Comparison of ENCODE assay signal across 31 cellular contexts in the genomic region with DNA sequence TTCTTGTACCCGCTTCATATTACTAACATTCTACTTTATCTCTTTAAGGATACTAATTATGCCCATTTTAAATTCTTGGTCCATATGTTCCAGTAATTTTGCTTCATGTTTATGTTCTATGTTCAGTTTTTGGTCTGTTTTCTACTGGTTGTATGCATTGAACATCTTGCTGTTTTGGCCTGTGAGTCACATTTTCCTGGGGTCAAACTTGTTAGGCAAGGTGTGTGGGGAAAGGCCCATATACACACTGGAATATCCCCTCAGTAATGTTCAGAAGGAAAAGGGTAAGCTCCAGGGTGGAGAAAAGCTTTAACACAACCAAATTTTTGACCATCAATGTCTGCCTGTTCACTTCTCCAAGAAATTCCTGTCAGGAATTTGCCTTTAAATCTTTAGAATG.
"Had no signal": no experiment of that assay in that cellular context is flagged by ENCODE, and none has a peak within 500 bp of the region (broad histone marks: within the 10 kb centered on the region; RNA-seq: fewer than 3 reads in every experiment).

No MANE protein-coding gene starts in this region.

- H3K4me3 Mint-ChIP-seq: activated CD4-positive, alpha-beta T cell treated with anti-CD3 and anti-CD28 coated beads, Interleukin-2, amount 10 ng/mL, durations not matched to agents 7 days and 5 days; activated naive CD4-positive, alpha-beta T cell treated with anti-CD3 and anti-CD28 coated beads, Interleukin-2, amount 50 U/mL, for 24 hours; activated naive CD8-positive, alpha-beta T cell treated with anti-CD3 and anti-CD28 coated beads, Interleukin-2, amount 10 ng/mL, durations not matched to agents 7 days and 5 days; activated T-cell treated with anti-CD3 and anti-CD28 coated beads, Interleukin-2, amount 50 U/mL, for 24 hours; activated T-cell treated with anti-CD3 and anti-CD28 coated beads, Interleukin-2, amount 50 U/mL, for 72 hours; effector memory CD8-positive, alpha-beta T cell; T-helper 17 cell; T-helper 2 cell treated with Interferon-gamma antibody and Interleukin-4, amounts not matched to agents 5 μg/mL and 100 μg/mL, for 36 hours had no signal

- H3K27me3 ChIP-seq: brain microvascular endothelial cell, cardiac muscle cell had no signal

- H3K9me3 Mint-ChIP-seq: activated CD4-positive, alpha-beta T cell treated with anti-CD3 and anti-CD28 coated beads, Interleukin-2, amount 10 ng/mL, durations not matched to agents 7 days and 5 days; activated naive CD4-positive, alpha-beta T cell treated with anti-CD3 and anti-CD28 coated beads, Interleukin-2, amount 50 U/mL, for 24 hours; activated T-cell treated with anti-CD3 and anti-CD28 coated beads, Interleukin-2, amount 50 U/mL, for 24 hours; activated T-cell treated with anti-CD3 and anti-CD28 coated beads, Interleukin-2, amount 50 U/mL, for 72 hours; effector memory CD8-positive, alpha-beta T cell; T-helper 2 cell treated with Interferon-gamma antibody and Interleukin-4, amounts not matched to agents 5 μg/mL and 100 μg/mL, for 36 hours had no signal

- H3K36me3 ChIP-seq: brain microvascular endothelial cell, cardiac muscle cell had no signal

- H3K27ac ChIP-seq: brain microvascular endothelial cell, cardiac muscle cell, epithelial cell of prostate had no signal

- H3K27me3 Mint-ChIP-seq: activated CD4-positive, alpha-beta T cell treated with anti-CD3 and anti-CD28 coated beads, Interleukin-2, amount 10 ng/mL, durations not matched to agents 7 days and 5 days; activated naive CD4-positive, alpha-beta T cell treated with anti-CD3 and anti-CD28 coated beads, Interleukin-2, amount 50 U/mL, for 24 hours; activated naive CD8-positive, alpha-beta T cell treated with anti-CD3 and anti-CD28 coated beads, Interleukin-2, amount 10 ng/mL, durations not matched to agents 7 days and 5 days; activated T-cell treated with anti-CD3 and anti-CD28 coated beads, Interleukin-2, amount 50 U/mL, for 24 hours; effector memory CD8-positive, alpha-beta T cell; T-helper 17 cell had no signal

- H3K36me3 Mint-ChIP-seq: activated naive CD8-positive, alpha-beta T cell treated with anti-CD3 and anti-CD28 coated beads, Interleukin-2, amount 10 ng/mL, durations not matched to agents 7 days and 5 days had no signal

- H3K27ac Mint-ChIP-seq: activated CD4-positive, alpha-beta T cell treated with anti-CD3 and anti-CD28 coated beads, Interleukin-2, amount 10 ng/mL, durations not matched to agents 7 days and 5 days; activated naive CD4-positive, alpha-beta T cell treated with anti-CD3 and anti-CD28 coated beads, Interleukin-2, amount 50 U/mL, for 24 hours; activated naive CD8-positive, alpha-beta T cell treated with anti-CD3 and anti-CD28 coated beads, Interleukin-2, amount 10 ng/mL, durations not matched to agents 7 days and 5 days; activated T-cell treated with anti-CD3 and anti-CD28 coated beads, Interleukin-2, amount 50 U/mL, for 24 hours; activated T-cell treated with anti-CD3 and anti-CD28 coated beads, Interleukin-2, amount 50 U/mL, for 72 hours; T-helper 17 cell; T-helper 2 cell treated with Interferon-gamma antibody and Interleukin-4, amounts not matched to agents 5 μg/mL and 100 μg/mL, for 36 hours had no signal

- DNase-seq: activated CD4-positive, alpha-beta T cell treated with anti-CD3 and anti-CD28 coated beads for 4 hours; activated CD4-positive, alpha-beta T cell treated with anti-CD3 and anti-CD28 coated beads, Interleukin-2, amount 10 ng/mL, durations not matched to agents 7 days and 5 days; activated CD4-positive, alpha-beta T cell treated with anti-CD3 and anti-CD28 coated beads, Interleukin-2, amount 50 U/mL, for 48 hours; activated CD4-positive, CD25-positive, alpha-beta regulatory T cell; activated CD4-positive, CD25-positive, alpha-beta regulatory T cell treated with anti-CD3 and anti-CD28 coated beads, Interleukin-2, amount 50 U/mL, for 72 hours; activated CD8-positive, alpha-beta memory T cell treated with anti-CD3 and anti-CD28 coated beads, Interleukin-2, amount 50 U/mL, for 48 hours; activated gamma-delta T cell; activated naive CD4-positive, alpha-beta T cell; activated naive CD8-positive, alpha-beta T cell treated with anti-CD3 and anti-CD28 coated beads, Interleukin-2, amount 10 ng/mL, durations not matched to agents 7 days and 5 days; activated T-cell treated with anti-CD3 and anti-CD28 coated beads for 4 hours; activated T-cell treated with anti-CD3 and anti-CD28 coated beads, Interleukin-2, amount 50 U/mL, for 24 hours; activated T-cell treated with anti-CD3 and anti-CD28 coated beads, Interleukin-2, amount 50 U/mL, for 72 hours; amniotic stem cell; anterior cingulate cortex; brain microvascular endothelial cell; central memory CD4-positive, alpha-beta T cell; cortex of kidney; dermis blood vessel endothelial cell; effector CD4-positive, alpha-beta T cell; effector memory CD8-positive, alpha-beta T cell; foreskin fibroblast; head of caudate nucleus; hippocampal formation; T-helper 1 cell; T-helper 17 cell; T1000 had no signal

- ATAC-seq: activated T-cell treated with anti-CD3 and anti-CD28 coated beads, Interleukin-2, amount 50 U/mL, for 72 hours; effector memory CD8-positive, alpha-beta T cell; esophagus mucosa; T-helper 17 cell had no signal

- H3K4me1 Mint-ChIP-seq: activated CD4-positive, alpha-beta T cell treated with anti-CD3 and anti-CD28 coated beads, Interleukin-2, amount 10 ng/mL, durations not matched to agents 7 days and 5 days; activated naive CD8-positive, alpha-beta T cell treated with anti-CD3 and anti-CD28 coated beads, Interleukin-2, amount 10 ng/mL, durations not matched to agents 7 days and 5 days; T-helper 17 cell had no signal

- H3K4me3 ChIP-seq: cardiac muscle cell had no signal
